In genomic region chr3:59404064-59404463, GRCh38 we compare ENCODE assay signal across 35 cellular contexts.
"Had no signal": no experiment of that assay in that cellular context is flagged by ENCODE, and none has a peak within 500 bp of the region (broad histone marks: within the 10 kb centered on the region; RNA-seq: fewer than 3 reads in every experiment).

No MANE protein-coding gene starts in this region.

- H3K27me3 ChIP-seq: MG63 had no signal

- H3K9ac ChIP-seq: KMS-11 had no signal

- DNase-seq: Karpas-422, Kasumi-1, KG1, MG63, MM.1S, MV-4-11, NCI-H1048, NCI-H1092, NCI-H1092 treated with DMSO at 0.1 percent for 48 hours, NCI-H1105, NCI-H1105 treated with DMSO at 0.1 percent for 48 hours, NCI-H1417, NCI-H1417 treated with DMSO at 0.1 percent for 48 hours, NCI-H1436 treated with DMSO at 0.1 percent for 48 hours, NCI-H146, NCI-H1694, NCI-H1694 treated with DMSO at 0.1 percent for 48 hours, NCI-H187, NCI-H187 treated with DMSO at 0.1 percent for 48 hours, NCI-H1930, NCI-H2029, NCI-H2029 treated with DMSO at 0.1 percent for 48 hours, NCI-H2081, NCI-H2081 treated with DMSO at 0.1 percent for 48 hours, NCI-H2107, NCI-H2171, NCI-H2171 treated with DMSO at 0.1 percent for 48 hours, NCI-H2227 treated with DMSO at 0.1 percent for 48 hours, NCI-H226, NCI-H345, NCI-H446, NCI-H446 treated with DMSO at 0.1 percent for 48 hours, NCI-H510A, NCI-H510A treated with DMSO at 0.1 percent for 48 hours had no signal

- H3K27ac ChIP-seq: KMS-11 had no signal

- H3K4me2 ChIP-seq: KMS-11 had no signal

- H3K4me3 ChIP-seq: MG63 had no signal

- H3K9me3 ChIP-seq: MG63 had no signal

- H3K36me3 ChIP-seq: MG63 had no signal
